ENCODE assay signal across 13 cellular contexts in the genomic region with DNA sequence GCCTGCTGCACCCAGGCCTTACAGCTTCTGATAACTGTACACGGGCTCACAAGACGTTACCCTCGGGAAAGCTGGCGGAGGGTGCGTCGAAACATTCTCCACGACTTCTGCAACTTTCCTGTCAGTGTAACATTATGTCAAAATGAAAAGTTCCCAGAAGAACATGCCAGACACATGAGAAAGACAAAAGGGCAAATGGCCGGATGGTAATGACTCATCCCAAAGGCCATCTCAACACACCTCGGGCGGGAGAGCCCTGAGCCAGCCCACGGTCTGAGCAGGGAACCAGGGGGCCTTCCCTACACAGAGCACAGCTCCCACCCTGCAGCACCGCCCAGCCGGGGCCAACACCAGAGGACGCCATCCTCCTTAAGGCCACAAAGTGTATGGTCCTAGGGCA.
DNase-seq lines count a peak whose midpoint lies in the region; ATAC-seq, FAIRE-seq and TF ChIP-seq lines count a peak whose summit lies in the region.
"Had no signal": no experiment of that assay in that cellular context is flagged by ENCODE, and none has a peak within 500 bp of the region (broad histone marks: within the 10 kb centered on the region; RNA-seq: fewer than 3 reads in every experiment).

No MANE protein-coding gene starts in this region.

- peaks cover 19 to 61% of the 10 kb centered on the region in 2 experiments for H3K4me1 ChIP-seq in K562 (replicated peaks in 1 of 2; ENCODE audit: control insufficient read depth in 2 of 2, insufficient read depth in 2 of 2, low read length in 2 of 2)

- in situ Hi-C loops in K562 (cut with MboI): no loop called here

- H3K27me3 Mint-ChIP-seq in HFFc6 (ENCODE audit: insufficient read depth): peaks cover 4% of the 10 kb centered on the region
- H3K27me3 Mint-ChIP-seq: activated CD4-positive, alpha-beta memory T cell treated with anti-CD3 and anti-CD28 coated beads for 36 hours; activated naive CD4-positive, alpha-beta T cell treated with anti-CD3 and anti-CD28 coated beads, Interleukin-2, amount 10 ng/mL, durations not matched to agents 7 days and 5 days had no signal

- POLR2A ChIA-PET in K562 (lab: Yijun Ruan, JAX): no interaction called here

- WGBS in K562 (ENCODE audit: insufficient coverage, low coverage, missing lambda C conversion rate): 73% methylated on average over 14 of the region's 14 CpGs

- TF ChIP-seq RAD21 in K562 (CRISPR knock-in tag; conservative IDR thresholded peaks at IDR 0.05 in 1 of 2, IDR thresholded peaks at IDR 0.05 in 1 of 2): no peak

- no peaks in the 10 kb centered on the region for H3K9me1 ChIP-seq in K562 (ENCODE audit: control insufficient read depth, insufficient read depth, low read length)

- H3K4me1 Mint-ChIP-seq in HFFc6 (ENCODE audit: low read depth): peaks cover 66% of the 10 kb centered on the region

- H3K36me3 Mint-ChIP-seq in HFFc6 (ENCODE audit: low read depth): peaks cover 18% of the 10 kb centered on the region

- peaks cover 10% of the 10 kb centered on the region; the same call in 2 of the 3 replicates for H3K36me3 ChIP-seq in K562 (ENCODE audit: control insufficient read depth, insufficient read depth, low read length)

- H3K79me2 ChIP-seq in K562 (ENCODE audit: control insufficient read depth, insufficient read depth, low read length): peaks cover 4% of the 10 kb centered on the region; the same call in 1 of the 3 replicates

- no TSS peak for BruUV-seq in K562 (replicated peaks; lab: Mats Ljungman, UMichigan)

- DNase-seq in AG08395 (ENCODE audit: low spot score) (peak; percentile 63), HFFc6 (peak; percentile 66), K562 (ENCODE audit: extremely low read depth in 1 of 4, low spot score in 3 of 4) (no peak), kidney tubule cell (ENCODE audit: low spot score) (peak; percentile 28), left colon (no peak)
- DNase-seq in stimulated activated naive CD8-positive, alpha-beta T cell treated with anti-CD3 and anti-CD28 coated beads, Interleukin-15, Interleukin-2, amounts not matched to agents 100 U/mL and 50 U/mL, for 24 hours: no peak
- DNase-seq: activated CD4-positive, alpha-beta memory T cell treated with anti-CD3 and anti-CD28 coated beads for 36 hours; activated naive CD4-positive, alpha-beta T cell treated with anti-CD3 and anti-CD28 coated beads, Interleukin-2, amount 10 ng/mL, durations not matched to agents 7 days and 5 days; mucosa of descending colon; NCI-H1694 treated with DMSO at 0.1 percent for 48 hours had no signal

- CTCF ChIA-PET in K562 (lab: Yijun Ruan, JAX; ENCODE audit: low intra/inter-chr PET ratio): no interaction called here

- H2AFZ ChIP-seq in K562 (ENCODE audit: low read depth, low read length): no peak overlapping the region

- TF ChIP-seq EP300 in K562 (IDR thresholded peaks at IDR 0.05; ENCODE audit: low read length): no peak

- H3K27me3 ChIP-seq in K562 (ENCODE audit: control insufficient read depth in 2 of 2, insufficient read depth in 2 of 2, low read length in 2 of 2): no peaks in the 10 kb centered on the region
- H3K27me3 ChIP-seq: tibial nerve had no signal

- H3K9ac ChIP-seq in K562 (ENCODE audit: insufficient read depth in 1 of 2, low read depth in 2 of 2, low read length in 2 of 2): no peak overlapping the region; a peak in 1 of 4 replicates

- intact Hi-C loops in K562 (cut with micrococcal nuclease) (no loop called here), left colon (cut with DNase I, micrococcal nuclease) (no loop called here)

- H3K4me3 Mint-ChIP-seq in HFFc6: peak overlapping the region; percentile 27; the same call in 1 of the 2 replicates
- H3K4me3 Mint-ChIP-seq: activated CD4-positive, alpha-beta memory T cell treated with anti-CD3 and anti-CD28 coated beads for 36 hours; activated naive CD4-positive, alpha-beta T cell treated with anti-CD3 and anti-CD28 coated beads, Interleukin-2, amount 10 ng/mL, durations not matched to agents 7 days and 5 days had no signal

- H3K4me3 ChIP-seq in K562: no peak overlapping the region
- H3K4me3 ChIP-seq: mucosa of descending colon, tibial nerve had no signal

- no peak for ATAC-seq in K562
- ATAC-seq in GM18907 (IDR thresholded peaks at IDR 0.05; ENCODE audit: unreplicated experiment): no peak
- no peak for ATAC-seq in left colon
- no peak for ATAC-seq in stimulated activated naive CD8-positive, alpha-beta T cell treated with anti-CD3 and anti-CD28 coated beads, Interleukin-15, Interleukin-2, amounts not matched to agents 100 U/mL and 50 U/mL, for 24 hours
- ATAC-seq in GM19324 (IDR thresholded peaks at IDR 0.05; ENCODE audit: low FRiP score, unreplicated experiment): no peak
- ATAC-seq: mucosa of descending colon had no signal

- no peak for FAIRE-seq in K562 (lab: Jason Lieb, UNC)

- peak overlapping the region; percentile 78 for H3K27ac Mint-ChIP-seq in HFFc6
- H3K27ac Mint-ChIP-seq: activated CD4-positive, alpha-beta memory T cell treated with anti-CD3 and anti-CD28 coated beads for 36 hours; activated naive CD4-positive, alpha-beta T cell treated with anti-CD3 and anti-CD28 coated beads, Interleukin-2, amount 10 ng/mL, durations not matched to agents 7 days and 5 days had no signal

- H4K20me1 ChIP-seq in K562 (replicated peaks; ENCODE audit: control insufficient read depth, insufficient read depth, low read length): no peaks in the 10 kb centered on the region

- H3K4me2 ChIP-seq in K562 (ENCODE audit: insufficient read depth, low read length): no peak overlapping the region

- TF ChIP-seq CTCF in HFFc6 (IDR thresholded peaks at IDR 0.05) (peak; percentile 27; the same call in 1 of the 2 replicates), K562 (IDR thresholded peaks at IDR 0.05 in 2 of 3, conservative IDR thresholded peaks at IDR 0.05 in 1 of 3; ENCODE audit: insufficient read depth in 2 of 3, low read depth in 1 of 3, low read length in 3 of 3) (no peak)

- H3K9me3 Mint-ChIP-seq in HFFc6: no peaks in the 10 kb centered on the region
- H3K9me3 Mint-ChIP-seq: activated CD4-positive, alpha-beta memory T cell treated with anti-CD3 and anti-CD28 coated beads for 36 hours; activated naive CD4-positive, alpha-beta T cell treated with anti-CD3 and anti-CD28 coated beads, Interleukin-2, amount 10 ng/mL, durations not matched to agents 7 days and 5 days had no signal

- no peak overlapping the region for H3K27ac ChIP-seq in K562 (ENCODE audit: extremely low read depth, low read depth, low read length)
- H3K27ac ChIP-seq: tibial nerve had no signal

- TF ChIP-seq POLR2A in K562 (conservative IDR thresholded peaks at IDR 0.05): no peak

- H3K9me3 ChIP-seq in K562 (replicated peaks; ENCODE audit: control insufficient read depth, insufficient read depth, low read depth, low read length): no peaks in the 10 kb centered on the region
- H3K9me3 ChIP-seq: mucosa of descending colon, tibial nerve had no signal

TF ChIP-seq in K562, 482 proteins besides CTCF, POLR2A, EP300 and RAD21:
- TF ChIP-seq, protein P1, sequence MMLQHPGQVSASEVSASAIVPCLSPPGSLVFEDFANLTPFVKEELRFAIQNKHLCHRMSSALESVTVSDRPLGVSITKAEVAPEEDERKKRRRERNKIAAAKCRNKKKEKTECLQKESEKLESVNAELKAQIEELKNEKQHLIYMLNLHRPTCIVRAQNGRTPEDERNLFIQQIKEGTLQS (IDR thresholded peaks at IDR 0.05): 0 out of 2 replicates have a peak, but pooled peaks have one; percentile 26
- TF ChIP-seq, protein P1 (CRISPR knock-in tag; conservative IDR thresholded peaks at IDR 0.05): no peak
- TF ChIP-seq PTBP1 (IDR thresholded peaks at IDR 0.05; ENCODE audit: low read depth, low read length): no peak

Comparison
In these comparisons a context has a peak if more than half of its experiments do, and no peak if none do; other contexts are left out.
1. DNase-seq: peak in AG08395 (single experiment), HFFc6 (single experiment) and kidney tubule cell (single experiment); none in K562 (0 of 4), left colon (0 of 2) and stimulated activated naive CD8-positive, alpha-beta T cell treated with anti-CD3 and anti-CD28 coated beads, Interleukin-15, Interleukin-2, amounts not matched to agents 100 U/mL and 50 U/mL, for 24 hours (single experiment).